28 cellular contexts compared by ENCODE assay signal in genomic region chr5:111348659-111349058, GRCh38.
"Had no signal": no experiment of that assay in that cellular context is flagged by ENCODE, and none has a peak within 500 bp of the region (broad histone marks: within the 10 kb centered on the region; RNA-seq: fewer than 3 reads in every experiment).

No MANE protein-coding gene starts in this region.

- H3K27me3 ChIP-seq: cardiac muscle cell, gastroesophageal sphincter, hepatocyte, ovary, vagina had no signal

- H3K36me3 Mint-ChIP-seq: mesothelial cell of epicardium, naive B cell, type B pancreatic cell had no signal

- ATAC-seq: gastroesophageal sphincter; sciatic nerve; stimulated activated naive CD8-positive, alpha-beta T cell treated with anti-CD3 and anti-CD28 coated beads, Interleukin-15, amount 100 ng/mL, for 72 hours had no signal

- H3K9me3 ChIP-seq: gastroesophageal sphincter, ovary, prostate gland, vagina had no signal

- H3K27ac ChIP-seq: cardiac muscle cell, coronary artery, dorsolateral prefrontal cortex, gastroesophageal sphincter, hepatocyte, ovary, prostate gland, skin epidermis, vagina, VCaP had no signal

- H3K4me1 Mint-ChIP-seq: activated naive CD4-positive, alpha-beta T cell treated with anti-CD3 and anti-CD28 coated beads, Interleukin-2, amount 10 ng/mL, durations not matched to agents 7 days and 5 days; naive B cell; nephron progenitor cell had no signal

- DNase-seq: activated CD4-positive, alpha-beta memory T cell treated with anti-CD3 and anti-CD28 coated beads for 36 hours; activated CD4-positive, alpha-beta T cell treated with anti-CD3 and anti-CD28 coated beads for 48 hours; activated effector memory CD4-positive, alpha-beta T cell treated with Interleukin-2 at 50 U/mL for 16 hours; activated naive CD4-positive, alpha-beta T cell treated with anti-CD3 and anti-CD28 coated beads, Interleukin-2, amount 10 ng/mL, durations not matched to agents 7 days and 5 days; activated T-cell treated with anti-CD3 and anti-CD28 coated beads, Interleukin-2, amount 50 U/mL, for 72 hours; dorsolateral prefrontal cortex; effector memory CD4-positive, alpha-beta T cell; naive B cell; nephron progenitor cell; ovary; retina; stimulated activated CD4-positive, alpha-beta T cell treated with anti-CD3 and anti-CD28 coated beads, Interleukin-12 subunit alpha, Interleukin-12 subunit beta, amount 100 ng/mL, for 4 hours; stimulated activated CD4-positive, alpha-beta T cell treated with anti-CD3 and anti-CD28 coated beads, Interleukin-4, amount 100 ng/mL, for 1 hour; stimulated activated naive CD8-positive, alpha-beta T cell treated with anti-CD3 and anti-CD28 coated beads, Interleukin-15, amount 100 ng/mL, for 72 hours; substantia nigra; T-helper 9 cell had no signal

- H3K4me3 Mint-ChIP-seq: activated CD4-positive, alpha-beta memory T cell treated with anti-CD3 and anti-CD28 coated beads for 36 hours; activated naive CD4-positive, alpha-beta T cell treated with anti-CD3 and anti-CD28 coated beads, Interleukin-2, amount 10 ng/mL, durations not matched to agents 7 days and 5 days; activated T-cell treated with anti-CD3 and anti-CD28 coated beads, Interleukin-2, amount 50 U/mL, for 72 hours; mesothelial cell of epicardium; naive B cell; nephron progenitor cell; stimulated activated naive CD8-positive, alpha-beta T cell treated with anti-CD3 and anti-CD28 coated beads, Interleukin-15, amount 100 ng/mL, for 72 hours; T-helper 1 cell treated with Interleukin-12 subunit alpha and Interleukin-12 subunit beta and Interleukin-4 antibody, amounts not matched to agents 30 μg/mL and 1 μg/mL, for 36 hours; type B pancreatic cell had no signal

- H3K9me3 Mint-ChIP-seq: activated CD4-positive, alpha-beta memory T cell treated with anti-CD3 and anti-CD28 coated beads for 36 hours; activated naive CD4-positive, alpha-beta T cell treated with anti-CD3 and anti-CD28 coated beads, Interleukin-2, amount 10 ng/mL, durations not matched to agents 7 days and 5 days; activated T-cell treated with anti-CD3 and anti-CD28 coated beads, Interleukin-2, amount 50 U/mL, for 72 hours; mesothelial cell of epicardium; naive B cell; nephron progenitor cell; stimulated activated naive CD8-positive, alpha-beta T cell treated with anti-CD3 and anti-CD28 coated beads, Interleukin-15, amount 100 ng/mL, for 72 hours; T-helper 1 cell treated with Interleukin-12 subunit alpha and Interleukin-12 subunit beta and Interleukin-4 antibody, amounts not matched to agents 30 μg/mL and 1 μg/mL, for 36 hours; type B pancreatic cell had no signal

- H3K27me3 Mint-ChIP-seq: activated CD4-positive, alpha-beta memory T cell treated with anti-CD3 and anti-CD28 coated beads for 36 hours; activated naive CD4-positive, alpha-beta T cell treated with anti-CD3 and anti-CD28 coated beads, Interleukin-2, amount 10 ng/mL, durations not matched to agents 7 days and 5 days; naive B cell; stimulated activated naive CD8-positive, alpha-beta T cell treated with anti-CD3 and anti-CD28 coated beads, Interleukin-15, amount 100 ng/mL, for 72 hours; type B pancreatic cell had no signal

- H3K27ac Mint-ChIP-seq: activated CD4-positive, alpha-beta memory T cell treated with anti-CD3 and anti-CD28 coated beads for 36 hours; activated naive CD4-positive, alpha-beta T cell treated with anti-CD3 and anti-CD28 coated beads, Interleukin-2, amount 10 ng/mL, durations not matched to agents 7 days and 5 days; mesothelial cell of epicardium; naive B cell; nephron progenitor cell; T-helper 1 cell treated with Interleukin-12 subunit alpha and Interleukin-12 subunit beta and Interleukin-4 antibody, amounts not matched to agents 30 μg/mL and 1 μg/mL, for 36 hours; type B pancreatic cell had no signal
